Comparison of ENCODE assay signal across 34 cellular contexts in genomic region chr2:171895781-171896180, GRCh38. TPM values are rescaled to one million over a fixed set of nuclear protein-coding genes. Genes with fewer than 3 reads are reported as not detected.
A peak's percentile ranks its signal among the peaks of the same experiment; 100 is the strongest.
DNase-seq lines count a peak whose midpoint lies in the region; ATAC-seq, FAIRE-seq and TF ChIP-seq lines count a peak whose summit lies in the region.
"Had no signal": no experiment of that assay in that cellular context is flagged by ENCODE, and none has a peak within 500 bp of the region (broad histone marks: within the 10 kb centered on the region; RNA-seq: fewer than 3 reads in every experiment).

No MANE protein-coding gene starts in this region.

- peaks cover 17 to 28% of the 10 kb centered on the region in 2 donors for H3K4me1 ChIP-seq in gastrocnemius medialis

- no peaks in the 10 kb centered on the region for H3K36me3 ChIP-seq in gastrocnemius medialis
- H3K36me3 ChIP-seq: right atrium auricular region had no signal

- no peak for TF ChIP-seq POLR2A in gastrocnemius medialis (IDR thresholded peaks at IDR 0.05)
- no peak for TF ChIP-seq POLR2A in GM12892 (IDR thresholded peaks at IDR 0.05; ENCODE audit: low read depth, low read length)

- no peak for FAIRE-seq in GM12892 (lab: Jason Lieb, UNC)
- FAIRE-seq: bronchial epithelial cell, D721Med, H54, HepG2 had no signal

- ATAC-seq in gastrocnemius medialis (no peak), HG02623 (IDR thresholded peaks at IDR 0.05; ENCODE audit: unreplicated experiment) (no peak), HG03159 (IDR thresholded peaks at IDR 0.05; ENCODE audit: unreplicated experiment) (no peak)
- ATAC-seq in activated CD8-positive, alpha-beta T cell treated with anti-CD3 and anti-CD28 coated beads for 36 hours = no peak
- ATAC-seq: left colon; mucosa of descending colon; Right ventricle myocardium inferior; SK-N-SH treated with all-trans-retinoic acid at 6 μM for 48 hours; stimulated activated naive CD8-positive, alpha-beta T cell treated with anti-CD3 and anti-CD28 coated beads, Interleukin-15, Interleukin-2, amounts not matched to agents 100 U/mL and 50 U/mL, for 24 hours had no signal

- CTCF ChIA-PET in activated CD8-positive, alpha-beta T cell treated with anti-CD3 and anti-CD28 coated beads for 36 hours (lab: Charles Lee) = no interaction called here

- H3K36me3 Mint-ChIP-seq in brain (peaks cover 11% of the 10 kb centered on the region), glutamatergic neuron (ENCODE audit: unreplicated experiment) (no peaks in the 10 kb centered on the region)
- peaks cover 12% of the 10 kb centered on the region for H3K36me3 Mint-ChIP-seq in activated CD8-positive, alpha-beta T cell treated with anti-CD3 and anti-CD28 coated beads for 36 hours (ENCODE audit: low read depth)

- DNase-seq in GM03348 (ENCODE audit: low spot score) (peak; percentile 8), glutamatergic neuron (no peak), gastrocnemius medialis (no peak), GM12892 (ENCODE audit: insufficient read length) (no peak)
- DNase-seq in activated CD8-positive, alpha-beta T cell treated with anti-CD3 and anti-CD28 coated beads for 36 hours = no peak
- DNase-seq: activated CD4-positive, alpha-beta memory T cell treated with anti-CD3 and anti-CD28 coated beads for 36 hours; activated CD4-positive, CD25-positive, alpha-beta regulatory T cell treated with anti-CD3 and anti-CD28 coated beads, Interleukin-2, amount 50 U/mL, for 72 hours; activated CD8-positive, alpha-beta memory T cell treated with anti-CD3 and anti-CD28 coated beads, Interleukin-2, amount 50 U/mL, for 4 hours; amygdala; DND-41; effector CD4-positive, alpha-beta T cell; hypothalamus; immature natural killer cell; left colon; MM.1S; NCI-H1105 treated with DMSO at 0.1 percent for 48 hours; NCI-H1930; NCI-H526; stimulated activated naive CD8-positive, alpha-beta T cell treated with anti-CD3 and anti-CD28 coated beads, Interleukin-15, Interleukin-2, amounts not matched to agents 100 U/mL and 50 U/mL, for 24 hours; T-helper 2 cell had no signal

- POLR2A ChIA-PET in activated CD8-positive, alpha-beta T cell treated with anti-CD3 and anti-CD28 coated beads for 36 hours (lab: Charles Lee) = no interaction called here

- H3K9me3 Mint-ChIP-seq in brain = peaks cover 0 to 13% (median 8%) of the 10 kb centered on the region in 5 experiments
- H3K9me3 Mint-ChIP-seq in glutamatergic neuron (ENCODE audit: unreplicated experiment) = peaks cover 15% of the 10 kb centered on the region
- peaks cover 2% of the 10 kb centered on the region for H3K9me3 Mint-ChIP-seq in activated CD8-positive, alpha-beta T cell treated with anti-CD3 and anti-CD28 coated beads for 36 hours
- H3K9me3 Mint-ChIP-seq: activated CD4-positive, alpha-beta memory T cell treated with anti-CD3 and anti-CD28 coated beads for 36 hours; activated naive CD4-positive, alpha-beta T cell treated with anti-CD3 and anti-CD28 coated beads, Interleukin-2, amount 50 U/mL, for 24 hours; activated T-helper 2 cell treated with anti-CD3 and anti-CD28 coated beads, Interferon-gamma antibody, Interleukin-2, Interleukin-4, amounts not matched to agents 10 μg/mL and 5 μg/mL and 100 μg/mL, durations not matched to agents 14 hours and 24 hours and 36 hours had no signal

- H3K27ac ChIP-seq in gastrocnemius medialis = peak overlapping the region; percentile 91 to 96 (median 93)
- H3K27ac ChIP-seq: right atrium auricular region had no signal

- peak overlapping the region in 4 of 5 experiments; percentile 50 to 99 (median 76) for H3K4me3 Mint-ChIP-seq in brain
- H3K4me3 Mint-ChIP-seq in glutamatergic neuron (ENCODE audit: unreplicated experiment) = peak overlapping the region; percentile 2
- no peak overlapping the region for H3K4me3 Mint-ChIP-seq in activated CD8-positive, alpha-beta T cell treated with anti-CD3 and anti-CD28 coated beads for 36 hours
- H3K4me3 Mint-ChIP-seq: activated CD4-positive, alpha-beta memory T cell treated with anti-CD3 and anti-CD28 coated beads for 36 hours had no signal

- no peaks in the 10 kb centered on the region for H3K27me3 ChIP-seq in gastrocnemius medialis
- H3K27me3 ChIP-seq: right atrium auricular region had no signal

- H3K4me3 ChIP-seq in gastrocnemius medialis = no peak overlapping the region
- H3K4me3 ChIP-seq: mucosa of descending colon, right atrium auricular region, smooth muscle cell had no signal

- TF ChIP-seq CTCF in brain (conservative IDR thresholded peaks at IDR 0.05) (no peak), glutamatergic neuron (IDR thresholded peaks at IDR 0.05; ENCODE audit: partially characterized antibody, unreplicated experiment) (no peak), gastrocnemius medialis (IDR thresholded peaks at IDR 0.05 in 4 of 5, conservative IDR thresholded peaks at IDR 0.05 in 1 of 5) (no peak)
- no peak for TF ChIP-seq CTCF in activated CD8-positive, alpha-beta T cell treated with anti-CD3 and anti-CD28 coated beads for 36 hours (IDR thresholded peaks at IDR 0.05)

- H3K27me3 Mint-ChIP-seq in brain (peaks cover 7% of the 10 kb centered on the region), glutamatergic neuron (ENCODE audit: unreplicated experiment) (peaks cover 8% of the 10 kb centered on the region)
- H3K27me3 Mint-ChIP-seq in activated CD8-positive, alpha-beta T cell treated with anti-CD3 and anti-CD28 coated beads for 36 hours = peaks cover 3% of the 10 kb centered on the region
- H3K27me3 Mint-ChIP-seq: activated naive CD4-positive, alpha-beta T cell treated with anti-CD3 and anti-CD28 coated beads, Interleukin-2, amount 50 U/mL, for 24 hours had no signal

- no peaks in the 10 kb centered on the region for H3K9me3 ChIP-seq in gastrocnemius medialis
- H3K9me3 ChIP-seq: mucosa of descending colon, right atrium auricular region had no signal

- H3K27ac Mint-ChIP-seq in brain (peak overlapping the region in 2 of 5 experiments; percentile 5 to 36), glutamatergic neuron (ENCODE audit: unreplicated experiment) (peak overlapping the region; percentile 39)
- no peak overlapping the region for H3K27ac Mint-ChIP-seq in activated CD8-positive, alpha-beta T cell treated with anti-CD3 and anti-CD28 coated beads for 36 hours
- H3K27ac Mint-ChIP-seq: activated CD4-positive, alpha-beta memory T cell treated with anti-CD3 and anti-CD28 coated beads for 36 hours; activated naive CD4-positive, alpha-beta T cell treated with anti-CD3 and anti-CD28 coated beads, Interleukin-2, amount 50 U/mL, for 24 hours; activated T-helper 2 cell treated with anti-CD3 and anti-CD28 coated beads, Interferon-gamma antibody, Interleukin-2, Interleukin-4, amounts not matched to agents 10 μg/mL and 5 μg/mL and 100 μg/mL, durations not matched to agents 14 hours and 24 hours and 36 hours had no signal

- intact Hi-C loops in gastrocnemius medialis (cut with DNase I; ENCODE audit: low total_unique reads) = no loop called here
- intact Hi-C loops in activated CD8-positive, alpha-beta T cell treated with anti-CD3 and anti-CD28 coated beads for 36 hours (cut with micrococcal nuclease) = no loop called here

- H3K4me1 Mint-ChIP-seq in brain (peaks cover 44% of the 10 kb centered on the region), glutamatergic neuron (ENCODE audit: low read depth, unreplicated experiment) (peaks cover 10% of the 10 kb centered on the region)
- peaks cover 23% of the 10 kb centered on the region for H3K4me1 Mint-ChIP-seq in activated CD8-positive, alpha-beta T cell treated with anti-CD3 and anti-CD28 coated beads for 36 hours (ENCODE audit: low read depth)

- in situ Hi-C loops in gastrocnemius medialis (cut with MboI; ENCODE audit: low sequenced_read_pairs in 4 of 4) = no loop called here

RNA-seq across cellular contexts. Expression of gene SLC25A12, which starts 1.7 kb away (rescaled TPM):
- polyA plus RNA-seq in brain (ENCODE audit: insufficient read depth, low read depth, low replicate concordance) = 12.3 TPM
- 30.4 TPM for total RNA-seq in glutamatergic neuron (ENCODE audit: unreplicated experiment)
- total RNA-seq in gastrocnemius medialis = 10 to 100 TPM; 54.2 to 91.3 (median 79.0) TPM
- 10 to 100 TPM; 16.2 to 18.3 TPM for total RNA-seq in activated CD8-positive, alpha-beta T cell treated with anti-CD3 and anti-CD28 coated beads for 36 hours
- polyA plus RNA-seq in GM12892 (2012; ENCODE audit: missing spikeins) = 22.6 TPM

RNA-seq across cellular contexts. Expression of gene HAT1, which starts 26.5 kb away (rescaled TPM):
- 19.0 TPM for polyA plus RNA-seq in brain (ENCODE audit: insufficient read depth, low read depth, low replicate concordance)
- 19.9 TPM for total RNA-seq in glutamatergic neuron (ENCODE audit: unreplicated experiment)
- 10 to 100 TPM; 30.6 to 61.9 (median 50.0) TPM for total RNA-seq in gastrocnemius medialis
- total RNA-seq in activated CD8-positive, alpha-beta T cell treated with anti-CD3 and anti-CD28 coated beads for 36 hours = 10 to 100 TPM; 75.2 to 79.4 TPM
- polyA plus RNA-seq in GM12892 (2012; ENCODE audit: missing spikeins) = 81.2 TPM
